Comparison of ENCODE assay signal across 7 cellular contexts in genomic region chr13:72784679-72785078, GRCh38. TPM values are rescaled to one million over a fixed set of nuclear protein-coding genes. Genes with fewer than 3 reads are reported as not detected.
A peak's percentile ranks its signal among the peaks of the same experiment; 100 is the strongest.
DNase-seq lines count a peak whose midpoint lies in the region; ATAC-seq, FAIRE-seq and TF ChIP-seq lines count a peak whose summit lies in the region.
"Not testable (repeated sequence)": the region's sequence is repeated elsewhere in the genome, so short reads cannot be mapped to it uniquely, and the experiment has no call there.

No MANE protein-coding gene starts in this region.

- BruUV-seq in OCI-LY7 (replicated peaks; lab: Mats Ljungman, UMichigan), result not testable (repeated sequence)

- not testable (repeated sequence) for H3K27me3 Mint-ChIP-seq in CD4-positive, CD25-positive, alpha-beta regulatory T cell; activated CD8-positive, alpha-beta T cell treated with anti-CD3 and anti-CD28 coated beads for 36 hours; astrocyte (ENCODE audit: low read depth, unreplicated experiment); central memory CD8-positive, alpha-beta T cell

- H3K4me2 ChIP-seq in DND-41 (ENCODE audit: insufficient read depth, low read length), result peak overlapping the region; percentile 92; the same call in 1 of the 2 replicates
- H3K4me2 ChIP-seq in OCI-LY7 (ENCODE audit: low read length), result peak overlapping the region; percentile 24; the same call in 1 of the 2 replicates
- H3K4me2 ChIP-seq in astrocyte (ENCODE audit: low read length); neural cell (ENCODE audit: low read length): not testable (repeated sequence)

- not testable (repeated sequence) for TF ChIP-seq EP300 in neural cell (conservative IDR thresholded peaks at IDR 0.05; ENCODE audit: poor library complexity, severe bottlenecking)

- not testable (repeated sequence) for TF ChIP-seq RAD21 in neural cell (conservative IDR thresholded peaks at IDR 0.05)

- CTCF ChIA-PET in OCI-LY7 (lab: Charles Lee; ENCODE audit: unreplicated experiment); activated CD8-positive, alpha-beta T cell treated with anti-CD3 and anti-CD28 coated beads for 36 hours (lab: Charles Lee): not testable (repeated sequence)

- not testable (repeated sequence) for H2AFZ ChIP-seq in DND-41 (ENCODE audit: low read depth, low read length); OCI-LY7 (ENCODE audit: low read length); astrocyte (ENCODE audit: low read depth, low read length); neural cell (ENCODE audit: low read depth, low read length)

- not testable (repeated sequence) for H3K27me3 ChIP-seq in CD4-positive, CD25-positive, alpha-beta regulatory T cell (ENCODE audit: control insufficient read depth, insufficient read depth, low read length); DND-41 (ENCODE audit: insufficient read depth, low read length, poor library complexity); astrocyte (ENCODE audit: insufficient read depth, low read length); neural cell (ENCODE audit: insufficient read depth, low read depth, low read length)

- H3K36me3 Mint-ChIP-seq in CD4-positive, CD25-positive, alpha-beta regulatory T cell, result peaks cover 18% of the 10 kb centered on the region
- peaks cover 34% of the 10 kb centered on the region for H3K36me3 Mint-ChIP-seq in activated CD8-positive, alpha-beta T cell treated with anti-CD3 and anti-CD28 coated beads for 36 hours (ENCODE audit: low read depth)
- not testable (repeated sequence) for H3K36me3 Mint-ChIP-seq in astrocyte (ENCODE audit: low read depth, unreplicated experiment)
- H3K36me3 Mint-ChIP-seq in central memory CD8-positive, alpha-beta T cell (ENCODE audit: insufficient read depth), result peaks cover 21% of the 10 kb centered on the region

- not testable (repeated sequence) for DNase-seq in CD4-positive, CD25-positive, alpha-beta regulatory T cell; DND-41; OCI-LY7 (ENCODE audit: low spot score); activated CD8-positive, alpha-beta T cell treated with anti-CD3 and anti-CD28 coated beads for 36 hours; astrocyte (ENCODE audit: low read depth); central memory CD8-positive, alpha-beta T cell (ENCODE audit: low spot score in 2 of 2)

- ATAC-seq in CD4-positive, CD25-positive, alpha-beta regulatory T cell (ENCODE audit: low read depth in 2 of 2); DND-41 (ENCODE audit: insufficient read depth, low read depth); activated CD8-positive, alpha-beta T cell treated with anti-CD3 and anti-CD28 coated beads for 36 hours; central memory CD8-positive, alpha-beta T cell (replicated peaks; ENCODE audit: extremely low read depth, poor library complexity, severe bottlenecking): not testable (repeated sequence)

- TF ChIP-seq CTCF in DND-41 (IDR thresholded peaks at IDR 0.05; ENCODE audit: borderline replicate concordance, extremely low read depth, low read length, poor library complexity, severe bottlenecking); OCI-LY7 (conservative IDR thresholded peaks at IDR 0.05; ENCODE audit: low read length); activated CD8-positive, alpha-beta T cell treated with anti-CD3 and anti-CD28 coated beads for 36 hours (IDR thresholded peaks at IDR 0.05); astrocyte (IDR thresholded peaks at IDR 0.05; ENCODE audit: insufficient read depth, low read depth, low read length); neural cell (IDR thresholded peaks at IDR 0.05; ENCODE audit: poor library complexity, severe bottlenecking): not testable (repeated sequence)

- not testable (repeated sequence) for H3K9ac ChIP-seq in DND-41 (ENCODE audit: low read depth, low read length); astrocyte (ENCODE audit: low read length); neural cell (ENCODE audit: low read length)

- H4K20me1 ChIP-seq in DND-41 (ENCODE audit: insufficient read depth, low read length), result peaks cover 18% of the 10 kb centered on the region; the same call in 1 of the 2 replicates
- peaks cover 20% of the 10 kb centered on the region for H4K20me1 ChIP-seq in OCI-LY7 (ENCODE audit: insufficient read depth, low read length)
- H4K20me1 ChIP-seq in astrocyte (ENCODE audit: insufficient read depth, low read length), result peaks cover 29% of the 10 kb centered on the region
- H4K20me1 ChIP-seq in neural cell (ENCODE audit: insufficient read depth), result not testable (repeated sequence)

- not testable (repeated sequence) for H3K9me3 Mint-ChIP-seq in CD4-positive, CD25-positive, alpha-beta regulatory T cell; activated CD8-positive, alpha-beta T cell treated with anti-CD3 and anti-CD28 coated beads for 36 hours; astrocyte (ENCODE audit: unreplicated experiment); central memory CD8-positive, alpha-beta T cell

- peak overlapping the region in 3 of 4 donors; percentile 26 to 53 (median 52) for H3K4me3 Mint-ChIP-seq in CD4-positive, CD25-positive, alpha-beta regulatory T cell
- H3K4me3 Mint-ChIP-seq in activated CD8-positive, alpha-beta T cell treated with anti-CD3 and anti-CD28 coated beads for 36 hours; astrocyte (ENCODE audit: unreplicated experiment): not testable (repeated sequence)
- peak overlapping the region; percentile 38 for H3K4me3 Mint-ChIP-seq in central memory CD8-positive, alpha-beta T cell

- intact Hi-C loops in OCI-LY7 (cut with micrococcal nuclease; ENCODE audit: unreplicated experiment), result not testable (repeated sequence)
- intact Hi-C loops in activated CD8-positive, alpha-beta T cell treated with anti-CD3 and anti-CD28 coated beads for 36 hours (cut with micrococcal nuclease), result loop anchor here (5.0 kb wide), 1 partner anchor 57 kb away; the partner anchor contains the start of genes BORA and MZT1

- POLR2A ChIA-PET in OCI-LY7 (lab: Charles Lee), result interaction anchor here (1.1 to 1.6 kb wide), 4 partner anchors 14 to 56 kb away, joined by 3 to 4 read pairs (median 3); no protein-coding TSS in a partner anchor
- POLR2A ChIA-PET in activated CD8-positive, alpha-beta T cell treated with anti-CD3 and anti-CD28 coated beads for 36 hours (lab: Charles Lee), result not testable (repeated sequence)

- not testable (repeated sequence) for H3K36me3 ChIP-seq in CD4-positive, CD25-positive, alpha-beta regulatory T cell (ENCODE audit: control insufficient read depth, insufficient read depth, low read length); astrocyte (ENCODE audit: insufficient read depth, low read length); neural cell (ENCODE audit: insufficient read depth, low read length)
- H3K36me3 ChIP-seq in DND-41 (ENCODE audit: insufficient read depth, low read length), result peaks cover 19% of the 10 kb centered on the region
- H3K36me3 ChIP-seq in OCI-LY7 (ENCODE audit: insufficient read depth, low read length), result peaks cover 56% of the 10 kb centered on the region

- not testable (repeated sequence) for H3K27ac ChIP-seq in CD4-positive, CD25-positive, alpha-beta regulatory T cell (ENCODE audit: insufficient read depth, low read length, poor library complexity, severe bottlenecking); DND-41 (ENCODE audit: low read length); OCI-LY7 (ENCODE audit: low read depth, low read length, poor library complexity, severe bottlenecking); astrocyte (ENCODE audit: low read depth, low read length); neural cell (ENCODE audit: low read length)

- FAIRE-seq in astrocyte (lab: Jason Lieb, UNC), result not testable (repeated sequence)

- not testable (repeated sequence) for H3K9me2 ChIP-seq in OCI-LY7 (ENCODE audit: insufficient read depth, low read length); neural cell (ENCODE audit: insufficient read depth, low read length)

- H3F3A ChIP-seq in neural cell (ENCODE audit: insufficient read depth, low read length, poor library complexity, severe bottlenecking), result not testable (repeated sequence)

- not testable (repeated sequence) for H3K9me3 ChIP-seq in CD4-positive, CD25-positive, alpha-beta regulatory T cell (ENCODE audit: control insufficient read depth in 2 of 2, low read length in 2 of 2); DND-41 (ENCODE audit: insufficient read depth, low read length, severe bottlenecking); OCI-LY7 (ENCODE audit: low read length); astrocyte (ENCODE audit: insufficient read depth, low read depth, low read length); neural cell (ENCODE audit: low read length)

- H3K4me3 ChIP-seq in CD4-positive, CD25-positive, alpha-beta regulatory T cell (ENCODE audit: low read depth, low read length); OCI-LY7 (ENCODE audit: low read depth, low read length, poor library complexity, severe bottlenecking); astrocyte (ENCODE audit: insufficient read depth, low read depth, low read length): not testable (repeated sequence)
- H3K4me3 ChIP-seq in DND-41 (ENCODE audit: low read depth in 1 of 2, low read length in 2 of 2) (0 out of 4 replicates have a peak overlapping the region, but pooled peaks of 1 of the 2 experiments have one; percentile 11), neural cell (ENCODE audit: low read length) (peak overlapping the region; percentile 48)

- H3K4me1 ChIP-seq in CD4-positive, CD25-positive, alpha-beta regulatory T cell (ENCODE audit: control insufficient read depth, insufficient read depth, low read length, poor library complexity, severe bottlenecking), result peaks cover 45% of the 10 kb centered on the region
- H3K4me1 ChIP-seq in DND-41 (ENCODE audit: insufficient read depth, low read length), result peaks cover 46% of the 10 kb centered on the region
- peaks cover 38% of the 10 kb centered on the region for H3K4me1 ChIP-seq in OCI-LY7 (ENCODE audit: insufficient read depth, low read length, poor library complexity, severe bottlenecking)
- not testable (repeated sequence) for H3K4me1 ChIP-seq in astrocyte (ENCODE audit: insufficient read depth, low read length)

- H3K79me2 ChIP-seq in DND-41 (ENCODE audit: insufficient read depth, low read length), result peaks cover 99% of the 10 kb centered on the region
- H3K79me2 ChIP-seq in OCI-LY7 (ENCODE audit: insufficient read depth, low read depth, low read length), result peaks cover 93% of the 10 kb centered on the region
- peaks cover 96% of the 10 kb centered on the region for H3K79me2 ChIP-seq in astrocyte (ENCODE audit: insufficient read depth, low read length)
- peaks cover 82% of the 10 kb centered on the region for H3K79me2 ChIP-seq in neural cell (replicated peaks; ENCODE audit: insufficient read depth, low read length)

- H3K4me1 Mint-ChIP-seq in CD4-positive, CD25-positive, alpha-beta regulatory T cell, result peaks cover 46 to 74% (median 57%) of the 10 kb centered on the region in 4 donors
- peaks cover 44% of the 10 kb centered on the region for H3K4me1 Mint-ChIP-seq in activated CD8-positive, alpha-beta T cell treated with anti-CD3 and anti-CD28 coated beads for 36 hours (ENCODE audit: low read depth)
- not testable (repeated sequence) for H3K4me1 Mint-ChIP-seq in astrocyte (ENCODE audit: low read depth, unreplicated experiment)
- peaks cover 55% of the 10 kb centered on the region for H3K4me1 Mint-ChIP-seq in central memory CD8-positive, alpha-beta T cell

- peak overlapping the region in 2 of 3 donors; percentile 44 for H3K27ac Mint-ChIP-seq in CD4-positive, CD25-positive, alpha-beta regulatory T cell
- H3K27ac Mint-ChIP-seq in activated CD8-positive, alpha-beta T cell treated with anti-CD3 and anti-CD28 coated beads for 36 hours, result peak overlapping the region; percentile 36
- H3K27ac Mint-ChIP-seq in astrocyte (ENCODE audit: unreplicated experiment), result peak overlapping the region; percentile 7
- H3K27ac Mint-ChIP-seq in central memory CD8-positive, alpha-beta T cell (ENCODE audit: low read depth), result not testable (repeated sequence)

RNA-seq across cellular contexts. Expression of gene PIBF1, which starts 2.7 kb away (rescaled TPM):
- 34.1 TPM for total RNA-seq in CD4-positive, CD25-positive, alpha-beta regulatory T cell
- 10 to 100 TPM; 13.6 to 21.4 (median 18.5) TPM for polyA plus RNA-seq in CD4-positive, CD25-positive, alpha-beta regulatory T cell
- 23.2 and 27.6 TPM in 2 replicates for total RNA-seq in OCI-LY7 (2014; rRNA removed; shearing (Covaris generic))
- total RNA-seq in OCI-LY7 (2022), result 32.1 and 33.7 TPM in 2 replicates
- total RNA-seq in activated CD8-positive, alpha-beta T cell treated with anti-CD3 and anti-CD28 coated beads for 36 hours, result 10 to 100 TPM; 26.2 to 29.7 TPM
- total RNA-seq in astrocyte, result 15.5 and 19.3 TPM in 2 replicates
- polyA plus RNA-seq in neural cell, result 16.7 and 42.4 TPM in 2 replicates
- 50.2 TPM in 2 replicates for polyA minus RNA-seq in neural cell

RNA-seq across cellular contexts. Expression of gene DIS3, which starts 3.0 kb away (rescaled TPM):
- 46.7 TPM for total RNA-seq in CD4-positive, CD25-positive, alpha-beta regulatory T cell
- polyA plus RNA-seq in CD4-positive, CD25-positive, alpha-beta regulatory T cell, result 10 to 100 TPM; 15.1 to 19.3 (median 18.3) TPM
- total RNA-seq in OCI-LY7 (2014; rRNA removed; shearing (Covaris generic)), result 30.6 and 36.0 TPM in 2 replicates
- 38.6 and 44.3 TPM in 2 replicates for total RNA-seq in OCI-LY7 (2022)
- total RNA-seq in activated CD8-positive, alpha-beta T cell treated with anti-CD3 and anti-CD28 coated beads for 36 hours, result 10 to 100 TPM; 51.6 to 52.0 TPM
- 41.8 and 42.1 TPM in 2 replicates for total RNA-seq in astrocyte
- 41.5 and 46.3 TPM in 2 replicates for polyA plus RNA-seq in neural cell
- polyA minus RNA-seq in neural cell, result 60.6 and 77.3 TPM in 2 replicates

RNA-seq across cellular contexts. Expression of gene BORA, which starts 57.0 kb away (rescaled TPM):
- 7.0 TPM for total RNA-seq in CD4-positive, CD25-positive, alpha-beta regulatory T cell
- 10 to 100 TPM in 3 of 4 donors, 1 to 10 TPM in 1; 9.2 to 13.1 (median 11.4) TPM for polyA plus RNA-seq in CD4-positive, CD25-positive, alpha-beta regulatory T cell
- total RNA-seq in OCI-LY7 (2014; rRNA removed; shearing (Covaris generic)), result 28.3 and 28.6 TPM in 2 replicates
- total RNA-seq in OCI-LY7 (2022) (30.5 and 30.6 TPM in 2 replicates), astrocyte (3.3 and 4.8 TPM in 2 replicates)
- 10 to 100 TPM; 16.8 to 17.5 TPM for total RNA-seq in activated CD8-positive, alpha-beta T cell treated with anti-CD3 and anti-CD28 coated beads for 36 hours
- 3.7 and 4.2 TPM in 2 replicates for polyA plus RNA-seq in neural cell
- polyA minus RNA-seq in neural cell, result 3.4 and 4.6 TPM in 2 replicates

RNA-seq across cellular contexts. Expression of gene MZT1, which starts 57.2 kb away (rescaled TPM):
- total RNA-seq in CD4-positive, CD25-positive, alpha-beta regulatory T cell, result 8.8 TPM
- polyA plus RNA-seq in CD4-positive, CD25-positive, alpha-beta regulatory T cell, result 1 to 10 TPM; 6.1 to 8.0 (median 7.2) TPM
- total RNA-seq in OCI-LY7 (2014; rRNA removed; shearing (Covaris generic)), result 28.3 and 43.3 TPM in 2 replicates
- total RNA-seq in OCI-LY7 (2022), result 50.7 and 53.7 TPM in 2 replicates
- 10 to 100 TPM; 31.1 to 34.5 TPM for total RNA-seq in activated CD8-positive, alpha-beta T cell treated with anti-CD3 and anti-CD28 coated beads for 36 hours
- 12.0 and 13.5 TPM in 2 replicates for total RNA-seq in astrocyte
- 38.5 and 48.0 TPM in 2 replicates for polyA plus RNA-seq in neural cell
- polyA minus RNA-seq in neural cell, result 44.8 and 46.7 TPM in 2 replicates
